ENCODE assay signal across 18 cellular contexts in the genomic region with DNA sequence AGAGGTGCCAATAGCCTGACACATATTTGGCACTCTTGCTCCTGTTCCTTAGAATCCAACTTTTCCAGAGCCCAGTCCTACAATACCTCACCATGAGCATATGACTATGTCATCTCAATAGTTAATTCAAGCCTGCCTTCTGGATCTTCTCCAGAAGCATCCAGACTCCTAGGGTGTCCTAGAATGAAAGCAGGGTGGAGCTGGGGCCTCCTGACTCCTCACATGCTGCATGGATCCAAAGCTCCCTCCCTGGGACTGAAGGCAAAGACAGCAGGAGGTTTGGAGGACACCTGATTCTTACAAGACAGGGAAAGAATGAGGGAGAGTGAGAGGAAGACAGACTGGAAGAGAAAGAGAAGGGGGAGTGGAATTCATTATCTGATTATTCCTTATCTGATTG.
"Had no signal": no experiment of that assay in that cellular context is flagged by ENCODE, and none has a peak within 500 bp of the region (broad histone marks: within the 10 kb centered on the region; RNA-seq: fewer than 3 reads in every experiment).

No MANE protein-coding gene starts in this region.

- H3K4me3 ChIP-seq: colonic mucosa, esophagus squamous epithelium, heart left ventricle, tibial artery, upper lobe of left lung, uterus had no signal

- H3K9me3 ChIP-seq: colonic mucosa, esophagus squamous epithelium, heart left ventricle, tibial artery, upper lobe of left lung, uterus had no signal

- ATAC-seq: foreskin keratinocyte; left colon; naive thymus-derived CD4-positive, alpha-beta T cell; stimulated activated effector memory CD8-positive, alpha-beta T cell treated with anti-CD3 and anti-CD28 coated beads, Interleukin-12 subunit alpha, Interleukin-12 subunit beta, amount 100 ng/mL, for 72 hours; stimulated activated naive CD8-positive, alpha-beta T cell treated with anti-CD3 and anti-CD28 coated beads, Interleukin-15, Interleukin-2, amounts not matched to agents 100 U/mL and 50 U/mL, for 24 hours had no signal

- H3K27me3 ChIP-seq: colonic mucosa, esophagus squamous epithelium, foreskin keratinocyte, heart left ventricle, tibial artery, upper lobe of left lung, uterus had no signal

- DNase-seq: colonic mucosa; esophagus squamous epithelium; foreskin keratinocyte; heart left ventricle; hippocampal formation; left colon; naive thymus-derived CD4-positive, alpha-beta T cell; nephron progenitor cell; right cardiac atrium; small intestine; stimulated activated CD4-positive, alpha-beta T cell treated with anti-CD3 and anti-CD28 coated beads, Interleukin-12 subunit alpha, Interleukin-12 subunit beta, amount 100 ng/mL, for 4 hours; stimulated activated CD4-positive, alpha-beta T cell treated with anti-CD3 and anti-CD28 coated beads, Interleukin-2, amount 100 ng/mL, for 48 hours; stimulated activated CD8-positive, alpha-beta memory T cell treated with anti-CD3 and anti-CD28 coated beads, Interleukin-4, amount 100 ng/mL, for 48 hours; stimulated activated naive CD8-positive, alpha-beta T cell treated with anti-CD3 and anti-CD28 coated beads, Interleukin-15, Interleukin-2, amounts not matched to agents 100 U/mL and 50 U/mL, for 24 hours; tibial artery; upper lobe of left lung; uterus had no signal

- H3K36me3 ChIP-seq: colonic mucosa, tibial artery, upper lobe of left lung, uterus had no signal
